In genomic region chr1:71046891-71047634, GRCh38 we compare ENCODE assay signal across 8 cellular contexts. TPM values are rescaled to one million over a fixed set of nuclear protein-coding genes. Genes with fewer than 3 reads are reported as not detected.
DNase-seq lines count a peak whose midpoint lies in the region; ATAC-seq and TF ChIP-seq lines count a peak whose summit lies in the region.

No MANE protein-coding gene starts in this region.

- H3K36me3 ChIP-seq in PC-3 (ENCODE audit: low read depth, low read length), result no peaks in the 10 kb centered on the region
- no peaks in the 10 kb centered on the region for H3K36me3 ChIP-seq in lower lobe of right lung
- H3K36me3 ChIP-seq in tibial nerve, result no peaks in the 10 kb centered on the region

- H3K4me3 ChIP-seq in PC-3 (ENCODE audit: low read length), result peak overlapping the region; percentile 13; the same call in 1 of the 2 replicates
- peak overlapping the region; percentile 59 for H3K4me3 ChIP-seq in lower lobe of right lung
- H3K4me3 ChIP-seq in tibial nerve, result peak overlapping the region; percentile 20 to 58 (median 28)

- H3K27me3 ChIP-seq in PC-3 (ENCODE audit: low read length), result peaks cover 61% of the 10 kb centered on the region
- peaks cover 27% of the 10 kb centered on the region for H3K27me3 ChIP-seq in lower lobe of right lung (ENCODE audit: low read depth)
- H3K27me3 ChIP-seq in tibial nerve, result peaks cover 0 to 44% of the 10 kb centered on the region in 2 donors

- WGBS in tibial nerve, 2 donors, result 10 to 20% methylated on average over 32 to 62 of the region's 73 CpGs

- peak overlapping the region; percentile 85 for H3K4me3 Mint-ChIP-seq in dendritic cell treated with granulocyte-macrophage colony-stimulating factor and Interleukin-4, amounts not matched to agents 40 ng/mL and 50 ng/mL, for 4 days

- no peak for TF ChIP-seq CTCF in PC-3 (conservative IDR thresholded peaks at IDR 0.05; ENCODE audit: low read depth, low read length)
- TF ChIP-seq CTCF in lower lobe of right lung (IDR thresholded peaks at IDR 0.05), result no peak
- TF ChIP-seq CTCF in tibial nerve (IDR thresholded peaks at IDR 0.05), result no peak

- H3K4me1 ChIP-seq in PC-3 (ENCODE audit: insufficient read depth, low read length), result no peaks in the 10 kb centered on the region
- peaks cover 19% of the 10 kb centered on the region for H3K4me1 ChIP-seq in lower lobe of right lung
- peaks cover 0 to 21% (median 2%) of the 10 kb centered on the region in 4 donors for H3K4me1 ChIP-seq in tibial nerve

- intact Hi-C loops in PC-3 (cut with micrococcal nuclease), result loop anchor here (5.0 kb wide), 1 partner anchor 915 kb away; no protein-coding TSS in a partner anchor
- intact Hi-C loops in dendritic cell treated with granulocyte-macrophage colony-stimulating factor and Interleukin-4, amounts not matched to agents 40 ng/mL and 50 ng/mL, for 4 days (cut with micrococcal nuclease), result loop anchor here (2.0 to 10.0 kb wide), 2 partner anchors 68 to 152 kb away; no protein-coding TSS in a partner anchor
- intact Hi-C loops in lower lobe of right lung (cut with DNase I), result loop anchor here (5.0 kb wide), 1 partner anchor 360 kb away; no protein-coding TSS in a partner anchor

- no peak for TF ChIP-seq POLR2A in tibial nerve (IDR thresholded peaks at IDR 0.05)

- CTCF ChIA-PET in PC-3 (lab: Charles Lee), result interaction anchor here (0.6 kb wide), 1 partner anchor 357 kb away, joined by 4 read pairs; no protein-coding TSS in a partner anchor

- H3K9me3 ChIP-seq in PC-3 (ENCODE audit: low read length), result no peaks in the 10 kb centered on the region
- H3K9me3 ChIP-seq in lower lobe of right lung, result no peaks in the 10 kb centered on the region
- H3K9me3 ChIP-seq in tibial nerve, result no peaks in the 10 kb centered on the region

- H3F3A ChIP-seq in PC-3 (ENCODE audit: low read length, unreplicated experiment), result no peaks in the 10 kb centered on the region

- peak; percentile 42 for DNase-seq in activated T-cell treated with anti-CD3 and anti-CD28 coated beads, Interleukin-2, amount 50 U/mL, for 1 hour
- DNase-seq in activated T-cell treated with anti-CD3 and anti-CD28 coated beads for 4 hours (no peak), PC-3 (no peak), lower lobe of right lung (peak; percentile 53), tibial nerve (ENCODE audit: low spot score in 2 of 2) (no peak), T-helper 9 cell (no peak), COLO829 (ENCODE audit: low spot score) (no peak)

- H3K79me2 ChIP-seq in PC-3 (ENCODE audit: low read length), result no peaks in the 10 kb centered on the region

- peak overlapping the region; percentile 52; the same call in 1 of the 2 replicates for H3K4me2 ChIP-seq in PC-3 (ENCODE audit: low read length)

- H3K4me1 Mint-ChIP-seq in dendritic cell treated with granulocyte-macrophage colony-stimulating factor and Interleukin-4, amounts not matched to agents 40 ng/mL and 50 ng/mL, for 4 days (ENCODE audit: low read depth), result peaks cover 27% of the 10 kb centered on the region

- ATAC-seq in PC-3 (peak; percentile 8; the same call in 1 of the 2 replicates), lower lobe of right lung (peak; percentile 59 to 63)

- no peak overlapping the region for H3K27ac ChIP-seq in PC-3 (ENCODE audit: low read length)
- no peak overlapping the region for H3K27ac ChIP-seq in lower lobe of right lung
- no peak overlapping the region for H3K27ac ChIP-seq in tibial nerve

- H3K9me3 Mint-ChIP-seq in dendritic cell treated with granulocyte-macrophage colony-stimulating factor and Interleukin-4, amounts not matched to agents 40 ng/mL and 50 ng/mL, for 4 days, result no peaks in the 10 kb centered on the region

- peaks cover 5% of the 10 kb centered on the region for H3K36me3 Mint-ChIP-seq in dendritic cell treated with granulocyte-macrophage colony-stimulating factor and Interleukin-4, amounts not matched to agents 40 ng/mL and 50 ng/mL, for 4 days (ENCODE audit: low read depth)

- H3K9me2 ChIP-seq in PC-3 (replicated peaks; ENCODE audit: low read length), result no peaks in the 10 kb centered on the region

- 0 out of 2 replicates have a peak overlapping the region, but pooled peaks have one; percentile 30 for H2AFZ ChIP-seq in PC-3 (ENCODE audit: low read length)

- no TSS peak for BruUV-seq in PC-3 (replicated peaks; lab: Mats Ljungman, UMichigan)

- POLR2A ChIA-PET in PC-3 (lab: Charles Lee; ENCODE audit: unreplicated experiment), result no interaction called here

- peak overlapping the region; percentile 77 for H3K27ac Mint-ChIP-seq in dendritic cell treated with granulocyte-macrophage colony-stimulating factor and Interleukin-4, amounts not matched to agents 40 ng/mL and 50 ng/mL, for 4 days

- no peak for TF ChIP-seq EP300 in tibial nerve (IDR thresholded peaks at IDR 0.05)

- no peaks in the 10 kb centered on the region for H4K20me1 ChIP-seq in PC-3 (ENCODE audit: low read length)

- H3K9ac ChIP-seq in PC-3 (ENCODE audit: low read length), result no peak overlapping the region

- peaks cover 44% of the 10 kb centered on the region for H3K27me3 Mint-ChIP-seq in dendritic cell treated with granulocyte-macrophage colony-stimulating factor and Interleukin-4, amounts not matched to agents 40 ng/mL and 50 ng/mL, for 4 days

RNA-seq across cellular contexts. Expression of gene PTGER3, which starts 0.6 kb away (rescaled TPM):
- 0.11 and 0.40 TPM in 2 replicates for total RNA-seq in PC-3 (2014; rRNA removed)
- 1.9 TPM for total RNA-seq in lower lobe of right lung
- total RNA-seq in tibial nerve, result 10 to 100 TPM; 11.0 to 76.2 (median 26.7) TPM

RNA-seq across cellular contexts. Expression of gene ZRANB2, which starts 33.8 kb away (rescaled TPM):
- total RNA-seq in PC-3 (2014; rRNA removed) (38.7 and 45.5 TPM in 2 replicates), lower lobe of right lung (85.2 TPM), tibial nerve (100 to 1,000 TPM in 1 of 4 donors, 10 to 100 TPM in 3; 76.5 to 108 (median 96.1) TPM)

Comparison
In these comparisons a context has a peak if more than half of its experiments do, and no peak if none do; other contexts are left out.
1. DNase-seq: peak in activated T-cell treated with anti-CD3 and anti-CD28 coated beads, Interleukin-2, amount 50 U/mL, for 1 hour (single experiment) and lower lobe of right lung (single experiment); none in activated T-cell treated with anti-CD3 and anti-CD28 coated beads for 4 hours (single experiment), PC-3 (single experiment), tibial nerve (0 of 2), T-helper 9 cell (single experiment) and COLO829 (single experiment).
2. Peak in every context shown above with its lines, with median percentiles within 50 percentile points of each other: H3K4me3 ChIP-seq.